In the genomic region with DNA sequence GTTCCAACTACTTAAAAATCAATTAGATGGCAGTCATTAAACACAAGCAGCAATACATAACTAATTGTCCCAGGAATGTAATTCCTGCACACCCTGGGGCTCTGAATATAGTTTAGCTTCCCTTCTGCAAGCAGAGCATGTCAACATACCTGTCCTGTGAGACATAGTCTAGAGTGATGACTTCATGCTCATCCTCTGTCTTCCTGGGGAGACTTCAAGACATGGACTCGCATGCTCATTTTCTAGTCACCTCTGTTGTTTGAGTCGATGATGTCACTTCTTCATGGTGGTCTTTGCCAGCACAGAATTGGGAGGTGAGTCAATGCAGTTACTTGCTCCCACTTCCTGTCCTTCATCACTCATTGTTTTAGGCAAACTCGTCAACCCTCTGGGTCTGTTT, we compare ENCODE assay signal across 16 cellular contexts. TPM values are rescaled to one million over a fixed set of nuclear protein-coding genes. Genes with fewer than 3 reads are reported as not detected.
A peak's percentile ranks its signal among the peaks of the same experiment; 100 is the strongest.
DNase-seq lines count a peak whose midpoint lies in the region; ATAC-seq and TF ChIP-seq lines count a peak whose summit lies in the region.
"Had no signal": no experiment of that assay in that cellular context is flagged by ENCODE, and none has a peak within 500 bp of the region (broad histone marks: within the 10 kb centered on the region; RNA-seq: fewer than 3 reads in every experiment).

No MANE protein-coding gene starts in this region.

- DNase-seq in HCEC 1CT, result peak; percentile 79
- DNase-seq in SJSA1 (ENCODE audit: low read depth in 1 of 2, low spot score in 2 of 2), result peak; percentile 86 to 89
- peak; percentile 87 for DNase-seq in fibroblast of mammary gland (ENCODE audit: low read depth)
- DNase-seq in stimulated activated effector memory CD8-positive, alpha-beta T cell treated with anti-CD3 and anti-CD28 coated beads, Interleukin-12 subunit alpha, Interleukin-12 subunit beta, amount 100 ng/mL, for 72 hours (ENCODE audit: low spot score in 2 of 2), result no peak
- DNase-seq in NCI-H128 (lab: John Stamatoyannopoulos, UW; ENCODE audit: unreplicated experiment), result no peak
- DNase-seq in SW 1271 (lab: John Stamatoyannopoulos, UW), result no peak
- no peak for DNase-seq in A673 (ENCODE audit: low spot score)
- DNase-seq: activated CD4-positive, alpha-beta T cell treated with anti-CD3 and anti-CD28 coated beads, Interleukin-2, amount 50 U/mL, for 4 hours; DMS53; H9; NCI-H187; NK-92 treated with Interleukin-12 subunit alpha and Interleukin-12 subunit beta, amount 100 ng/mL, for 24 hours; testis had no signal

- no peak overlapping the region for H3K4me3 Mint-ChIP-seq in stimulated activated effector memory CD8-positive, alpha-beta T cell treated with anti-CD3 and anti-CD28 coated beads, Interleukin-12 subunit alpha, Interleukin-12 subunit beta, amount 100 ng/mL, for 72 hours
- H3K4me3 Mint-ChIP-seq: H9, nephron had no signal

- no peak overlapping the region for H3K27ac Mint-ChIP-seq in stimulated activated effector memory CD8-positive, alpha-beta T cell treated with anti-CD3 and anti-CD28 coated beads, Interleukin-12 subunit alpha, Interleukin-12 subunit beta, amount 100 ng/mL, for 72 hours

- CTCF ChIA-PET in A673 (lab: Charles Lee), result no interaction called here

- no peak overlapping the region for H3K4me3 ChIP-seq in SJSA1
- H3K4me3 ChIP-seq in fibroblast of mammary gland (ENCODE audit: control insufficient read depth, low read depth, low read length), result no peak overlapping the region
- H3K4me3 ChIP-seq in A673 (ENCODE audit: low read depth, low read length, poor library complexity, severe bottlenecking), result no peak overlapping the region
- H3K4me3 ChIP-seq: skin epidermis, testis had no signal

- intact Hi-C loops in A673 (cut with micrococcal nuclease; ENCODE audit: unreplicated experiment), result no loop called here

- TF ChIP-seq CTCF in fibroblast of mammary gland (conservative IDR thresholded peaks at IDR 0.05; ENCODE audit: control insufficient read depth, insufficient read depth, low read depth, low read length) (no peak), A673 (conservative IDR thresholded peaks at IDR 0.05; ENCODE audit: low read depth, low read length) (no peak)

- H3K27me3 ChIP-seq in SJSA1 (replicated peaks) (no peaks in the 10 kb centered on the region), A673 (replicated peaks; ENCODE audit: insufficient read depth, low read depth, low read length, poor library complexity) (no peaks in the 10 kb centered on the region)
- H3K27me3 ChIP-seq: testis had no signal

- H3K36me3 Mint-ChIP-seq in stimulated activated effector memory CD8-positive, alpha-beta T cell treated with anti-CD3 and anti-CD28 coated beads, Interleukin-12 subunit alpha, Interleukin-12 subunit beta, amount 100 ng/mL, for 72 hours, result no peaks in the 10 kb centered on the region

- H3K27ac ChIP-seq in SJSA1 (peak overlapping the region; percentile 74), A673 (ENCODE audit: low read depth, low read length, poor library complexity, severe bottlenecking) (no peak overlapping the region)
- H3K27ac ChIP-seq: skin epidermis, testis had no signal

- no peaks in the 10 kb centered on the region for H3K9me3 ChIP-seq in SJSA1 (replicated peaks)
- H3K9me3 ChIP-seq in A673 (ENCODE audit: low read depth, low read length, poor library complexity, severe bottlenecking), result no peaks in the 10 kb centered on the region
- H3K9me3 ChIP-seq: testis had no signal

- peaks cover 30% of the 10 kb centered on the region for H3K4me1 ChIP-seq in SJSA1 (replicated peaks)
- H3K4me1 ChIP-seq in A673 (ENCODE audit: insufficient read depth, low read length, poor library complexity, severe bottlenecking), result peaks cover 4% of the 10 kb centered on the region
- H3K4me1 ChIP-seq: testis had no signal

- H3K9me3 Mint-ChIP-seq in stimulated activated effector memory CD8-positive, alpha-beta T cell treated with anti-CD3 and anti-CD28 coated beads, Interleukin-12 subunit alpha, Interleukin-12 subunit beta, amount 100 ng/mL, for 72 hours, result no peaks in the 10 kb centered on the region
- H3K9me3 Mint-ChIP-seq: H9, nephron had no signal

- H3K36me3 ChIP-seq in SJSA1 (peaks cover 58% of the 10 kb centered on the region), A673 (ENCODE audit: insufficient read depth, low read length, poor library complexity, severe bottlenecking) (no peaks in the 10 kb centered on the region)

- no TSS peak for BruUV-seq in A673 (replicated peaks; lab: Mats Ljungman, UMichigan)

- POLR2A ChIA-PET in A673 (lab: Charles Lee; ENCODE audit: low non-redundant PET), result no interaction called here

- peak; percentile 52 for ATAC-seq in stimulated activated effector memory CD8-positive, alpha-beta T cell treated with anti-CD3 and anti-CD28 coated beads, Interleukin-12 subunit alpha, Interleukin-12 subunit beta, amount 100 ng/mL, for 72 hours

- H3K4me1 Mint-ChIP-seq in stimulated activated effector memory CD8-positive, alpha-beta T cell treated with anti-CD3 and anti-CD28 coated beads, Interleukin-12 subunit alpha, Interleukin-12 subunit beta, amount 100 ng/mL, for 72 hours, result peaks cover 7% of the 10 kb centered on the region

RNA-seq across cellular contexts. Expression of a gene that starts 15.8 kb away (rescaled TPM):
- total RNA-seq in SJSA1 (2014; rRNA removed; shearing (Covaris generic)), result 20.6 and 27.6 TPM in 2 replicates
- 0.73 and 1.0 TPM in 2 replicates for total RNA-seq in A673 (2021)

RNA-seq across cellular contexts. Expression of a gene that starts 31.1 kb away (rescaled TPM):
- not detected in 2 replicates for total RNA-seq in SJSA1 (2014; rRNA removed; shearing (Covaris generic))
- total RNA-seq in A673 (2021), result not detected in 2 replicates
- total RNA-seq: chondrocyte, H9 had no signal

Comparison
In these comparisons a context has a peak if more than half of its experiments do, and no peak if none do; other contexts are left out.
1. DNase-seq: peak in HCEC 1CT (single experiment), SJSA1 (2 of 2) and fibroblast of mammary gland (single experiment); none in stimulated activated effector memory CD8-positive, alpha-beta T cell treated with anti-CD3 and anti-CD28 coated beads, Interleukin-12 subunit alpha, Interleukin-12 subunit beta, amount 100 ng/mL, for 72 hours (0 of 2), NCI-H128 (single experiment), SW 1271 (0 of 2) and A673 (single experiment).
2. RNA of a gene that starts 15.8 kb away (total RNA-seq): 20.6 to 27.6 TPM in SJSA1; 0.73 to 1.0 TPM in A673; every median in the first group is over 10 times any median in the second.